14 cellular contexts compared by ENCODE assay signal in genomic region chr3:45761831-45762230, GRCh38. TPM values are rescaled to one million over a fixed set of nuclear protein-coding genes. Genes with fewer than 3 reads are reported as not detected.
"Had no signal": no experiment of that assay in that cellular context is flagged by ENCODE, and none has a peak within 500 bp of the region (broad histone marks: within the 10 kb centered on the region; RNA-seq: fewer than 3 reads in every experiment).

No MANE protein-coding gene starts in this region.

- H3K9ac ChIP-seq: SK-N-SH had no signal

- H3K9me3 ChIP-seq: SJCRH30, SK-N-SH had no signal

- H3K36me3 ChIP-seq: brain microvascular endothelial cell, SJCRH30 had no signal

- H3K27ac Mint-ChIP-seq: activated CD4-positive, alpha-beta memory T cell treated with anti-CD3 and anti-CD28 coated beads, Interleukin-2, amount 10 ng/mL, durations not matched to agents 7 days and 5 days; activated naive CD4-positive, alpha-beta T cell treated with anti-CD3 and anti-CD28 coated beads, Interleukin-2, amount 10 ng/mL, durations not matched to agents 7 days and 5 days; activated naive CD8-positive, alpha-beta T cell treated with anti-CD3 and anti-CD28 coated beads for 36 hours; activated T-cell treated with anti-CD3 and anti-CD28 coated beads, Interleukin-2, amount 50 U/mL, for 72 hours; activated T-helper 2 cell treated with anti-CD3 and anti-CD28 coated beads, Interferon-gamma antibody, Interleukin-2, Interleukin-4, amounts not matched to agents 10 μg/mL and 5 μg/mL and 100 μg/mL, durations not matched to agents 14 hours and 24 hours and 36 hours had no signal

- H3K27me3 ChIP-seq: SJCRH30 had no signal

- H3K4me1 ChIP-seq: SJCRH30 had no signal

- DNase-seq: NCI-H1694, Right ventricle myocardium superior had no signal

- H3K9me3 Mint-ChIP-seq: activated CD4-positive, alpha-beta memory T cell treated with anti-CD3 and anti-CD28 coated beads, Interleukin-2, amount 10 ng/mL, durations not matched to agents 7 days and 5 days; activated naive CD4-positive, alpha-beta T cell treated with anti-CD3 and anti-CD28 coated beads, Interleukin-2, amount 10 ng/mL, durations not matched to agents 7 days and 5 days; activated naive CD8-positive, alpha-beta T cell treated with anti-CD3 and anti-CD28 coated beads for 36 hours; activated T-cell treated with anti-CD3 and anti-CD28 coated beads, Interleukin-2, amount 50 U/mL, for 72 hours; activated T-helper 2 cell treated with anti-CD3 and anti-CD28 coated beads, Interferon-gamma antibody, Interleukin-2, Interleukin-4, amounts not matched to agents 10 μg/mL and 5 μg/mL and 100 μg/mL, durations not matched to agents 14 hours and 24 hours and 36 hours had no signal

- H3K4me2 ChIP-seq: SK-N-SH had no signal

- H3K4me3 ChIP-seq: SJCRH30 had no signal

- H3K4me1 Mint-ChIP-seq: activated CD4-positive, alpha-beta memory T cell treated with anti-CD3 and anti-CD28 coated beads, Interleukin-2, amount 10 ng/mL, durations not matched to agents 7 days and 5 days had no signal

- H3K27ac ChIP-seq: brain microvascular endothelial cell, SJCRH30, VCaP had no signal

- H3K4me3 Mint-ChIP-seq: activated CD4-positive, alpha-beta memory T cell treated with anti-CD3 and anti-CD28 coated beads, Interleukin-2, amount 10 ng/mL, durations not matched to agents 7 days and 5 days; activated naive CD4-positive, alpha-beta T cell treated with anti-CD3 and anti-CD28 coated beads, Interleukin-2, amount 10 ng/mL, durations not matched to agents 7 days and 5 days; activated naive CD8-positive, alpha-beta T cell treated with anti-CD3 and anti-CD28 coated beads for 36 hours; activated T-cell treated with anti-CD3 and anti-CD28 coated beads, Interleukin-2, amount 50 U/mL, for 72 hours had no signal

- H3K36me3 Mint-ChIP-seq: activated naive CD4-positive, alpha-beta T cell treated with anti-CD3 and anti-CD28 coated beads, Interleukin-2, amount 10 ng/mL, durations not matched to agents 7 days and 5 days; activated naive CD8-positive, alpha-beta T cell treated with anti-CD3 and anti-CD28 coated beads for 36 hours had no signal

RNA-seq across cellular contexts. Expression of gene SLC6A20, which starts 34.5 kb away (rescaled TPM):
- total RNA-seq: activated CD4-positive, alpha-beta memory T cell treated with anti-CD3 and anti-CD28 coated beads, Interleukin-2, amount 10 ng/mL, durations not matched to agents 7 days and 5 days; activated naive CD8-positive, alpha-beta T cell treated with anti-CD3 and anti-CD28 coated beads for 36 hours; activated T-cell treated with anti-CD3 and anti-CD28 coated beads, Interleukin-2, amount 50 U/mL, for 72 hours; activated T-helper 2 cell treated with anti-CD3 and anti-CD28 coated beads, Interferon-gamma antibody, Interleukin-2, Interleukin-4, amounts not matched to agents 10 μg/mL and 5 μg/mL and 100 μg/mL, durations not matched to agents 14 hours and 24 hours and 36 hours; cardiac septum; LHCN-M2; Right ventricle myocardium superior; SJCRH30; T-helper 2 cell treated with Interferon-gamma antibody and Interleukin-4, amounts not matched to agents 100 ng/mL and 5 ng/mL, for 36 hours had no signal
- polyA plus RNA-seq: SK-N-SH had no signal
